Comparison of ENCODE assay signal across 8 cellular contexts in the genomic region with DNA sequence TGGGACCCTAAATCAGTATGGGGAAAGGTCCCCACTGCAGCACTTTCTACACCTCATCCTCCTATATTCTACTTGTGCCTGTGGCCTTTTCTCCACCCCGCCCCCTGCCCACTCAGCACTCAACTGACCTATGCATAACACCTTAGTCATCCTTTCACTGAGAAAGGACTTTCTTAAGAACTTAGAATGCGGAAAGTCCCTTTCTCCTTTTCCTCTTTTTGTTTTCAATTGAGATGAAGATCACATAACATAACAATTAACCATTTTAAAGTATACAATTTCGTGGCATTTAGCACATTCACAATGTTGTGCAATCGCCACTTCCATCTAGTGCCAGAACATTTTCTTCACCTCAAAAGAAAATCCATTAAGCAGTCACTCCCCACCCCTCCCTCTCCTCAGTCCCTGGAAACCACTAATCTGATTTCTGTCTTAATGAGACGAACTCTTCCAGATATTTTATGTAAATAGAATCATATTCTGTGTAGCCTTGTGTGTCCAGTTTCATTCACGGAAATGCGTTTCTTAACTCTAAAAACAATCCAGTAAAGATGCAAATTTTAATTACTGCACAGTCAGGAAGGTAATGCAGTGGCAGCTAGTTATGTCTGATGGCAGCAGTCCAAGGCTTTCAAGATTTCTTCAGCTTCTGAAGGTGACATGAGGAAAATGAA. TPM values are rescaled to one million over a fixed set of nuclear protein-coding genes. Genes with fewer than 3 reads are reported as not detected.
A peak's percentile ranks its signal among the peaks of the same experiment; 100 is the strongest.
DNase-seq lines count a peak whose midpoint lies in the region; ATAC-seq and TF ChIP-seq lines count a peak whose summit lies in the region.

No MANE protein-coding gene starts in this region.

- H3K4me1 Mint-ChIP-seq in mesothelial cell of epicardium = peaks cover 23% of the 10 kb centered on the region

- peak; percentile 81 for ATAC-seq in HG03442 (IDR thresholded peaks at IDR 0.05; ENCODE audit: unreplicated experiment)

- H3K36me3 Mint-ChIP-seq in mesothelial cell of epicardium = no peaks in the 10 kb centered on the region

- DNase-seq in activated T-cell treated with anti-CD3 and anti-CD28 coated beads for 48 hours (ENCODE audit: low read depth) (peak; percentile 66), activated T-cell treated with anti-CD3 and anti-CD28 coated beads for 4 hours (no peak), iPS-NIHi7 (ENCODE audit: extremely low spot score) (peak; percentile 21), stromal cell of bone marrow (ENCODE audit: low read depth) (peak; percentile 51), NCI-H2171 (lab: John Stamatoyannopoulos, UW) (no peak), mesothelial cell of epicardium (ENCODE audit: low spot score in 2 of 2, unreplicated experiment in 2 of 2) (no peak)
- DNase-seq in activated CD4-positive, alpha-beta T cell treated with anti-CD3 and anti-CD28 coated beads, Interleukin-2, amount 50 U/mL, for 48 hours = peak; percentile 74 to 83

- H3K27ac Mint-ChIP-seq in mesothelial cell of epicardium = no peak overlapping the region

- peaks cover 4% of the 10 kb centered on the region for H3K27me3 Mint-ChIP-seq in mesothelial cell of epicardium (ENCODE audit: low read depth)

- no peak overlapping the region for H3K4me3 Mint-ChIP-seq in mesothelial cell of epicardium

- no peak for TF ChIP-seq CTCF in mesothelial cell of epicardium (IDR thresholded peaks at IDR 0.05; ENCODE audit: unreplicated experiment)

- H3K9me3 Mint-ChIP-seq in mesothelial cell of epicardium = no peaks in the 10 kb centered on the region

RNA-seq across cellular contexts. Expression of a gene that starts 41.7 kb away (rescaled TPM):
- 6.1 to 6.8 TPM (median 6.3 TPM) in 3 replicates for total RNA-seq in mesothelial cell of epicardium

Comparison
In these comparisons a context has a peak if more than half of its experiments do, and no peak if none do; other contexts are left out.
1. DNase-seq: peak in activated T-cell treated with anti-CD3 and anti-CD28 coated beads for 48 hours (single experiment), activated CD4-positive, alpha-beta T cell treated with anti-CD3 and anti-CD28 coated beads, Interleukin-2, amount 50 U/mL, for 48 hours (2 of 2), iPS-NIHi7 (single experiment) and stromal cell of bone marrow (single experiment); none in activated T-cell treated with anti-CD3 and anti-CD28 coated beads for 4 hours (single experiment), NCI-H2171 (single experiment) and mesothelial cell of epicardium (0 of 2).